Comparison of ENCODE assay signal across 10 cellular contexts in genomic region chr11:114307524-114308203, GRCh38. TPM values are rescaled to one million over a fixed set of nuclear protein-coding genes. Genes with fewer than 3 reads are reported as not detected.
A peak's percentile ranks its signal among the peaks of the same experiment; 100 is the strongest.
DNase-seq lines count a peak whose midpoint lies in the region; ATAC-seq and TF ChIP-seq lines count a peak whose summit lies in the region.
"Had no signal": no experiment of that assay in that cellular context is flagged by ENCODE, and none has a peak within 500 bp of the region (broad histone marks: within the 10 kb centered on the region; RNA-seq: fewer than 3 reads in every experiment).

No MANE protein-coding gene starts in this region.

- peak overlapping the region; percentile 70 for H3K4me2 ChIP-seq in skeletal muscle satellite cell (ENCODE audit: low read length)

- H3K9me3 ChIP-seq in left ventricle myocardium inferior (replicated peaks) (peaks cover 3% of the 10 kb centered on the region), skeletal muscle satellite cell (replicated peaks; ENCODE audit: low read length) (no peaks in the 10 kb centered on the region)

- H3K27me3 ChIP-seq in left ventricle myocardium inferior (ENCODE audit: low read depth) (no peaks in the 10 kb centered on the region), skeletal muscle satellite cell (ENCODE audit: control insufficient read depth, insufficient read depth, low read length) (no peaks in the 10 kb centered on the region)

- peak overlapping the region; percentile 71 for H3K9ac ChIP-seq in skeletal muscle satellite cell (ENCODE audit: low read depth, low read length)

- peak; percentile 67 for DNase-seq in GM03348 (ENCODE audit: low spot score)
- peak; percentile 93 for DNase-seq in amniotic epithelial cell (ENCODE audit: low read depth)
- peak; percentile 45 for DNase-seq in left ventricle myocardium inferior
- DNase-seq in NCI-H510A (lab: John Stamatoyannopoulos, UW) = no peak
- no peak for DNase-seq in stimulated activated CD8-positive, alpha-beta memory T cell treated with anti-CD3 and anti-CD28 coated beads, Interleukin-4, amount 100 ng/mL, for 48 hours
- DNase-seq: activated T-cell treated with anti-CD3 and anti-CD28 coated beads, Interleukin-2, amount 50 U/mL, for 48 hours; Karpas-422 had no signal

- H3K4me1 ChIP-seq in left ventricle myocardium inferior (peaks cover 30% of the 10 kb centered on the region), skeletal muscle satellite cell (ENCODE audit: control insufficient read depth, insufficient read depth, low read length) (peaks cover 40% of the 10 kb centered on the region)

- no peak for ATAC-seq in HG03045 (IDR thresholded peaks at IDR 0.05; ENCODE audit: unreplicated experiment)
- ATAC-seq in GM18861 (IDR thresholded peaks at IDR 0.05; ENCODE audit: unreplicated experiment) = no peak

- H3K4me3 ChIP-seq in left ventricle myocardium inferior = peak overlapping the region; percentile 26
- H3K4me3 ChIP-seq in skeletal muscle satellite cell (ENCODE audit: low read length) = peak overlapping the region; percentile 56

- H3K27ac ChIP-seq in left ventricle myocardium inferior (replicated peaks) = peak overlapping the region; percentile 67

- intact Hi-C loops in left ventricle myocardium inferior (cut with micrococcal nuclease) = no loop called here

- TF ChIP-seq CTCF in left ventricle myocardium inferior (IDR thresholded peaks at IDR 0.05; ENCODE audit: borderline replicate concordance) = no peak

- H3K36me3 ChIP-seq in left ventricle myocardium inferior (peaks cover 11% of the 10 kb centered on the region), skeletal muscle satellite cell (ENCODE audit: insufficient read depth, low read length) (peaks cover 77% of the 10 kb centered on the region)

RNA-seq across cellular contexts. Expression of gene NNMT, which starts 11.5 kb away (rescaled TPM):
- total RNA-seq in left ventricle myocardium inferior = 32.6 TPM
- 250 and 318 TPM in 2 replicates for total RNA-seq in skeletal muscle satellite cell (2012; rRNA removed)

Comparison
In these comparisons a context has a peak if more than half of its experiments do, and no peak if none do; other contexts are left out.
1. DNase-seq: peak in GM03348 (single experiment), amniotic epithelial cell (single experiment) and left ventricle myocardium inferior (single experiment); none in NCI-H510A (single experiment) and stimulated activated CD8-positive, alpha-beta memory T cell treated with anti-CD3 and anti-CD28 coated beads, Interleukin-4, amount 100 ng/mL, for 48 hours (single experiment).